Comparison of ENCODE assay signal across 8 cellular contexts in genomic region chr12:130871286-130872178, GRCh38. TPM values are rescaled to one million over a fixed set of nuclear protein-coding genes. Genes with fewer than 3 reads are reported as not detected.
DNase-seq lines count a peak whose midpoint lies in the region; ATAC-seq and TF ChIP-seq lines count a peak whose summit lies in the region.

RAN (plus strand) TSS chr12:130872066; CDS start chr12:130872594, 528 bp downstream.

- no peaks in the 10 kb centered on the region for H3K9me3 ChIP-seq in Peyer's patch

- peak; percentile 74 for DNase-seq in DMS153 treated with DMSO at 0.1 percent for 48 hours (lab: John Stamatoyannopoulos, UW; ENCODE audit: unreplicated experiment)
- peak; percentile 85 to 96 (median 94) for DNase-seq in Peyer's patch
- peak; percentile 91 to 96 for DNase-seq in activated T-cell treated with anti-CD3 and anti-CD28 coated beads, Interleukin-2, amount 50 U/mL, for 48 hours
- peak; percentile 92 for DNase-seq in myocyte (ENCODE audit: low read depth)
- peak; percentile 84 to 96 for DNase-seq in stimulated activated CD8-positive, alpha-beta memory T cell treated with anti-CD3 and anti-CD28 coated beads, Interleukin-7, amount 100 ng/mL, for 4 hours (ENCODE audit: low read depth in 2 of 2)

- H3K27me3 ChIP-seq in KMS-11 (ENCODE audit: insufficient read depth, low read depth) (no peaks in the 10 kb centered on the region), Peyer's patch (no peaks in the 10 kb centered on the region)

- TF ChIP-seq CTCF in KMS-11 (conservative IDR thresholded peaks at IDR 0.05; ENCODE audit: low read depth, low read length) (no peak), Peyer's patch (IDR thresholded peaks at IDR 0.05) (peak in 1 of 6 experiments; percentile 6)

- H3K4me3 ChIP-seq in KMS-11 (IDR thresholded peaks at IDR 0.05; ENCODE audit: insufficient read depth, low read depth, low read length), result no peak within 1 kb of the TSS
- H3K4me3 ChIP-seq in Peyer's patch, result peak within 1 kb of the TSS; percentile 92 to 99 (median 98)

- no peaks in the 10 kb centered on the region; the same call in 1 of the 2 replicates for H3K36me3 ChIP-seq in KMS-11 (ENCODE audit: insufficient read depth)
- H3K36me3 ChIP-seq in Peyer's patch, result peaks cover 0 to 30% (median 0%) of the 10 kb centered on the region in 3 donors

- peak within 1 kb of the TSS; percentile 89 for H3K4me2 ChIP-seq in KMS-11

- peaks cover 26% of the 10 kb centered on the region for H3K79me2 ChIP-seq in KMS-11 (ENCODE audit: insufficient read depth, low read depth)

- ATAC-seq in GM21723 (IDR thresholded peaks at IDR 0.05; ENCODE audit: unreplicated experiment) (peak; percentile 62), esophagus mucosa (peak; percentile 95)

- H2AFZ ChIP-seq in KMS-11 (ENCODE audit: low read depth), result peak within 1 kb of the TSS; percentile 61; the same call in 1 of the 2 replicates

- H3K9ac ChIP-seq in KMS-11, result peak within 1 kb of the TSS; percentile 89

- H3K27ac ChIP-seq in KMS-11 (peak within 1 kb of the TSS; percentile 69), Peyer's patch (peak within 1 kb of the TSS; percentile 95 to 97 (median 96))

- H4K20me1 ChIP-seq in KMS-11 (ENCODE audit: insufficient read depth), result no peaks in the 10 kb centered on the region

- no peak for TF ChIP-seq POLR2A in Peyer's patch (IDR thresholded peaks at IDR 0.05)

- H3K4me1 ChIP-seq in KMS-11 (ENCODE audit: low read depth, poor library complexity, severe bottlenecking) (peaks cover 30% of the 10 kb centered on the region), Peyer's patch (peaks cover 0 to 21% (median 6%) of the 10 kb centered on the region in 4 donors)

RNA-seq across cellular contexts. Expression of gene RAN, which starts in this region (rescaled TPM):
- total RNA-seq in Peyer's patch, result 100 to 1,000 TPM in 2 of 4 donors, 10 to 100 TPM in 2; 48.4 to 154 (median 114) TPM
- total RNA-seq in esophagus mucosa, result 693 TPM
- 335 and 336 TPM in 2 replicates for total RNA-seq in myocyte
- polyA plus RNA-seq in myocyte (2012), result 707 TPM
